In genomic region chr9:129178983-129179382, GRCh38 we compare ENCODE assay signal across 10 cellular contexts. TPM values are rescaled to one million over a fixed set of nuclear protein-coding genes. Genes with fewer than 3 reads are reported as not detected.
DNase-seq lines count a peak whose midpoint lies in the region; ATAC-seq and TF ChIP-seq lines count a peak whose summit lies in the region.
"Had no signal": no experiment of that assay in that cellular context is flagged by ENCODE, and none has a peak within 500 bp of the region (broad histone marks: within the 10 kb centered on the region; RNA-seq: fewer than 3 reads in every experiment).

No MANE protein-coding gene starts in this region.

- H3K36me3 ChIP-seq in HUES48 (ENCODE audit: control insufficient read depth, insufficient read depth, low read length) (no peaks in the 10 kb centered on the region), colonic mucosa (no peaks in the 10 kb centered on the region), neuron (ENCODE audit: insufficient read depth, low read length) (no peaks in the 10 kb centered on the region), ascending aorta (no peaks in the 10 kb centered on the region)

- TF ChIP-seq CTCF in colonic mucosa (IDR thresholded peaks at IDR 0.05) = no peak
- no peak for TF ChIP-seq CTCF in ascending aorta (IDR thresholded peaks at IDR 0.05)

- H3K9ac ChIP-seq in HUES48 (ENCODE audit: low read depth, low read length) (no peak overlapping the region), colonic mucosa (ENCODE audit: low read depth in 2 of 2, low read length in 2 of 2) (peak overlapping the region in 1 of 2 donors; percentile 43)

- H3K4me1 ChIP-seq in HUES48 (ENCODE audit: control insufficient read depth, insufficient read depth, low read length) (peaks cover 14% of the 10 kb centered on the region), colonic mucosa (peaks cover 27% of the 10 kb centered on the region), neuron (ENCODE audit: insufficient read depth, low read length) (peaks cover 34% of the 10 kb centered on the region), ascending aorta (peaks cover 8 to 11% of the 10 kb centered on the region in 2 donors)

- no peak overlapping the region for H3K27ac Mint-ChIP-seq in activated CD4-positive, alpha-beta T cell treated with anti-CD3 and anti-CD28 coated beads, Interleukin-2, amount 10 ng/mL, durations not matched to agents 24 days and 14 days

- H3K36me3 Mint-ChIP-seq in activated CD4-positive, alpha-beta T cell treated with anti-CD3 and anti-CD28 coated beads, Interleukin-2, amount 10 ng/mL, durations not matched to agents 24 days and 14 days (ENCODE audit: low read depth) = no peaks in the 10 kb centered on the region

- no peaks in the 10 kb centered on the region for H3K9me3 Mint-ChIP-seq in activated CD4-positive, alpha-beta T cell treated with anti-CD3 and anti-CD28 coated beads, Interleukin-2, amount 10 ng/mL, durations not matched to agents 24 days and 14 days

- H3K4me1 Mint-ChIP-seq in activated CD4-positive, alpha-beta T cell treated with anti-CD3 and anti-CD28 coated beads, Interleukin-2, amount 10 ng/mL, durations not matched to agents 24 days and 14 days = peaks cover 13% of the 10 kb centered on the region

- peak overlapping the region; percentile 51 for H3K4me3 Mint-ChIP-seq in activated CD4-positive, alpha-beta T cell treated with anti-CD3 and anti-CD28 coated beads, Interleukin-2, amount 10 ng/mL, durations not matched to agents 24 days and 14 days

- no peak for DNase-seq in activated CD4-positive, alpha-beta T cell treated with anti-CD3 and anti-CD28 coated beads, Interleukin-2, amount 10 ng/mL, durations not matched to agents 24 days and 14 days
- DNase-seq in activated CD4-positive, alpha-beta T cell treated with anti-CD3 and anti-CD28 coated beads, Interleukin-2, amount 50 U/mL, for 48 hours = no peak
- DNase-seq in colonic mucosa (peak; percentile 60), SKM-1 (lab: John Stamatoyannopoulos, UW; ENCODE audit: unreplicated experiment) (no peak), ascending aorta (ENCODE audit: low spot score in 2 of 2) (no peak)
- DNase-seq: activated CD4-positive, alpha-beta T cell treated with anti-CD3 and anti-CD28 coated beads for 1 hour; occipital lobe had no signal

- H3K27ac ChIP-seq in HUES48 (ENCODE audit: low read depth, low read length) = no peak overlapping the region
- peak overlapping the region; percentile 58 for H3K27ac ChIP-seq in colonic mucosa
- H3K27ac ChIP-seq in ascending aorta = no peak overlapping the region

- H3K9me3 ChIP-seq in HUES48 (ENCODE audit: control insufficient read depth, insufficient read depth, low read length) (no peaks in the 10 kb centered on the region), colonic mucosa (no peaks in the 10 kb centered on the region), neuron (ENCODE audit: low read length) (no peaks in the 10 kb centered on the region), ascending aorta (no peaks in the 10 kb centered on the region)

- H3K27me3 ChIP-seq in HUES48 (ENCODE audit: control insufficient read depth, insufficient read depth, low read length) = peaks cover 92% of the 10 kb centered on the region
- no peaks in the 10 kb centered on the region for H3K27me3 ChIP-seq in colonic mucosa
- no peaks in the 10 kb centered on the region for H3K27me3 ChIP-seq in neuron (ENCODE audit: insufficient read depth, low read length)
- H3K27me3 ChIP-seq in ascending aorta = no peaks in the 10 kb centered on the region

- peaks cover 5% of the 10 kb centered on the region for H3K27me3 Mint-ChIP-seq in activated CD4-positive, alpha-beta T cell treated with anti-CD3 and anti-CD28 coated beads, Interleukin-2, amount 10 ng/mL, durations not matched to agents 24 days and 14 days

- no peak for ATAC-seq in HG02610 (IDR thresholded peaks at IDR 0.05; ENCODE audit: unreplicated experiment)

- intact Hi-C loops in activated CD4-positive, alpha-beta T cell treated with anti-CD3 and anti-CD28 coated beads, Interleukin-2, amount 10 ng/mL, durations not matched to agents 24 days and 14 days (cut with micrococcal nuclease) = loop anchor here (1.0 to 5.0 kb wide), 6 partner anchors 39 to 1112 kb away; partner anchors contain the start of genes NAIF1 and SLC25A25
- intact Hi-C loops in colonic mucosa (cut with DNase I) (no loop called here), ascending aorta (cut with DNase I) (loop anchor here (1.0 to 5.0 kb wide), 6 partner anchors 23 to 448 kb away; partner anchors contain the start of gene NTMT1)

- H3K4me3 ChIP-seq in HUES48 (ENCODE audit: low read depth, low read length) (peak overlapping the region; percentile 71; the same call in 1 of the 2 replicates), colonic mucosa (peak overlapping the region; percentile 75), neuron (ENCODE audit: low read length) (peak overlapping the region; percentile 34), ascending aorta (no peak overlapping the region)

- H2AFZ ChIP-seq in neuron (ENCODE audit: low read depth, low read length) = no peak overlapping the region

RNA-seq across cellular contexts. Expression of gene IER5L, which starts 0.9 kb away (rescaled TPM):
- total RNA-seq in activated CD4-positive, alpha-beta T cell treated with anti-CD3 and anti-CD28 coated beads, Interleukin-2, amount 10 ng/mL, durations not matched to agents 24 days and 14 days = 11.7 and 12.2 TPM in 2 replicates
- total RNA-seq in colonic mucosa (1 to 10 TPM; 9.1 to 9.6 TPM), ascending aorta (86.1 TPM)

Comparison
In these comparisons a context has a peak if more than half of its experiments do, and no peak if none do; other contexts are left out.
1. H3K4me3 ChIP-seq: peak in HUES48 (single experiment), colonic mucosa (single experiment) and neuron (single experiment); none in ascending aorta (0 of 2).